Comparison of ENCODE assay signal across 20 cellular contexts in the genomic region with DNA sequence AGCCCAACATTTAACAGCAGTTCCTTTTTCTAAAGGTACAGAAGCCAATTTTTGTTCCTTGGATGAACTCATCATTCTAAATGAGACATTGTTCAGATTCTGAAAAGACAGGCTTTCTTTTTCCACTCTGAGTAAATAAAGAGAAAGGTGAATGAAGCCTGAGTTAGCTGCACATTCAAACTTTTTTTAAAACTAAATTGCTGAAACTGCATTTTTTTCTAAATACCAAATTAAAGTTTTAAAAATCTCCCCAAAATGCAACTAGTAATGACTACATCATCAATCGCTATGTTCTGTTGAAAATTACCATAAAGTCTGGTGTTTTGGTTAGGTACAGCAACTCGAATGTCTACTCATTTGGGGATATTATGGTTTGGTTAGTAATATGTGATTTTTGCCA. TPM values are rescaled to one million over a fixed set of nuclear protein-coding genes. Genes with fewer than 3 reads are reported as not detected.
DNase-seq lines count a peak whose midpoint lies in the region; ATAC-seq, FAIRE-seq and TF ChIP-seq lines count a peak whose summit lies in the region.
"Had no signal": no experiment of that assay in that cellular context is flagged by ENCODE, and none has a peak within 500 bp of the region (broad histone marks: within the 10 kb centered on the region; RNA-seq: fewer than 3 reads in every experiment).

No MANE protein-coding gene starts in this region.

- H3K27ac Mint-ChIP-seq in activated T-helper 17 cell treated with anti-CD3 and anti-CD28 coated beads, Interleukin-2, amount 50 U/mL, for 72 hours: no peak overlapping the region
- H3K27ac Mint-ChIP-seq: B cell; CD4-positive, CD25-positive, alpha-beta regulatory T cell; CD8-positive, alpha-beta T cell had no signal

- peaks cover 100% of the 10 kb centered on the region for H3K36me3 Mint-ChIP-seq in activated T-helper 17 cell treated with anti-CD3 and anti-CD28 coated beads, Interleukin-2, amount 50 U/mL, for 72 hours (ENCODE audit: low read depth)

- no peak for ATAC-seq in HepG2
- no peak for ATAC-seq in right lobe of liver
- no peak for ATAC-seq in IMR-90 (ENCODE audit: low read depth)
- ATAC-seq in activated T-helper 17 cell treated with anti-CD3 and anti-CD28 coated beads, Interleukin-2, amount 50 U/mL, for 72 hours (replicated peaks): peak; percentile 45
- ATAC-seq in Right ventricle myocardium superior (ENCODE audit: poor library complexity): no peak
- ATAC-seq: CD8-positive, alpha-beta T cell had no signal

- H3K4ac ChIP-seq in IMR-90 (ENCODE audit: low read depth, low read length): no peak overlapping the region

- H3K27me3 Mint-ChIP-seq in activated T-helper 17 cell treated with anti-CD3 and anti-CD28 coated beads, Interleukin-2, amount 50 U/mL, for 72 hours: no peaks in the 10 kb centered on the region
- H3K27me3 Mint-ChIP-seq: B cell; CD4-positive, CD25-positive, alpha-beta regulatory T cell had no signal

- no peak overlapping the region for H2BK15ac ChIP-seq in IMR-90 (ENCODE audit: low read depth, low read length)

- H3K36me3 ChIP-seq in HepG2 (replicated peaks in 1 of 2; ENCODE audit: control insufficient read depth in 1 of 2, insufficient read depth in 2 of 2, low read length in 2 of 2) (peaks cover 12 to 75% of the 10 kb centered on the region in 2 experiments; a peak in 4 of 5 replicates), right lobe of liver (peaks cover 9 to 65% (median 23%) of the 10 kb centered on the region in 4 donors), IMR-90 (ENCODE audit: control insufficient read depth, insufficient read depth, low read length) (peaks cover 24% of the 10 kb centered on the region)

- no peak overlapping the region for H4K91ac ChIP-seq in IMR-90 (ENCODE audit: insufficient read depth, low read depth, low read length)

- H2AK5ac ChIP-seq in IMR-90 (ENCODE audit: low read depth, low read length): no peak overlapping the region

- in situ Hi-C loops in HepG2 (cut with HindIII; ENCODE audit: extremely low pct_ligation_motif_present, low pct_unique_long_range_greater_than_20kb): no loop called here
- in situ Hi-C loops in IMR-90 (cut with MboI; ENCODE audit: low sequenced_read_pairs): no loop called here

- TF ChIP-seq POLR2A in HepG2 (IDR thresholded peaks at IDR 0.05; ENCODE audit: insufficient read depth in 1 of 2, low read depth in 2 of 2, low read length in 2 of 2): no peak
- TF ChIP-seq POLR2A in right lobe of liver (IDR thresholded peaks at IDR 0.05): no peak
- TF ChIP-seq POLR2A in IMR-90 (IDR thresholded peaks at IDR 0.05; ENCODE audit: low read depth, low read length): no peak

- no peak for TF ChIP-seq CTCF in HepG2 (CRISPR knock-in tag; IDR thresholded peaks at IDR 0.05)
- TF ChIP-seq CTCF in right lobe of liver (IDR thresholded peaks at IDR 0.05): no peak
- no peak for TF ChIP-seq CTCF in IMR-90 (conservative IDR thresholded peaks at IDR 0.05; ENCODE audit: low read depth, low read length)

- CTCF ChIA-PET in HepG2 (lab: Yijun Ruan, JAX; ENCODE audit: low intra/inter-chr PET ratio, low total read pairs) (no interaction called here), IMR-90 (lab: Yijun Ruan, JAX) (no interaction called here)

- H3K14ac ChIP-seq in IMR-90 (replicated peaks; ENCODE audit: low read depth, low read length): no peak overlapping the region

- dilution Hi-C loops in IMR-90 (cut with HindIII; ENCODE audit: low sequenced_read_pairs, unreplicated experiment): no loop called here

- H3K9ac ChIP-seq in HepG2 (ENCODE audit: insufficient read depth, low read depth, low read length) (no peak overlapping the region), IMR-90 (ENCODE audit: low read depth, low read length) (no peak overlapping the region)
- H3K9ac ChIP-seq: BLaER1 had no signal

- no peak overlapping the region for H4K5ac ChIP-seq in IMR-90 (ENCODE audit: low read depth, low read length)

- H3K27me3 ChIP-seq in HepG2 (ENCODE audit: control insufficient read depth in 1 of 2, insufficient read depth in 2 of 2, low read length in 2 of 2): no peaks in the 10 kb centered on the region
- no peaks in the 10 kb centered on the region for H3K27me3 ChIP-seq in right lobe of liver
- H3K27me3 ChIP-seq in IMR-90 (ENCODE audit: control insufficient read depth, insufficient read depth, low read length): no peaks in the 10 kb centered on the region
- H3K27me3 ChIP-seq: BLaER1 had no signal

- 94% methylated on average over 2 of the region's 2 CpGs for WGBS in HepG2 (ENCODE audit: low lambda C conversion rate)
- 75% methylated on average over 2 of the region's 2 CpGs for WGBS in right lobe of liver (ENCODE audit: insufficient coverage, low coverage, low lambda C conversion rate, missing lambda C conversion rate)
- no CpG with 5 or more reads among the region's 2 CpGs for WGBS in IMR-90 (ENCODE audit: extremely low coverage in 2 of 2, insufficient read length in 1 of 2), 2 experiments

- BruUV-seq in HepG2 (replicated peaks; lab: Mats Ljungman, UMichigan) (no TSS peak), IMR-90 (replicated peaks; lab: Mats Ljungman, UMichigan) (no TSS peak)

- FAIRE-seq in HepG2 (lab: Jason Lieb, UNC): no peak
- FAIRE-seq: G401.6, H1 had no signal

- TF ChIP-seq RAD21 in HepG2 (CRISPR knock-in tag; IDR thresholded peaks at IDR 0.05): no peak
- no peak for TF ChIP-seq RAD21 in IMR-90 (IDR thresholded peaks at IDR 0.05; ENCODE audit: low read length)

- no peak overlapping the region for H3K4me3 Mint-ChIP-seq in activated T-helper 17 cell treated with anti-CD3 and anti-CD28 coated beads, Interleukin-2, amount 50 U/mL, for 72 hours
- H3K4me3 Mint-ChIP-seq: B cell; CD4-positive, CD25-positive, alpha-beta regulatory T cell; CD8-positive, alpha-beta T cell had no signal

- peaks cover 6 to 16% of the 10 kb centered on the region in 2 experiments for H3K79me1 ChIP-seq in IMR-90 (ENCODE audit: low read depth in 1 of 2, low read length in 2 of 2)

- H2BK120ac ChIP-seq in IMR-90 (ENCODE audit: low read depth, low read length): no peak overlapping the region

- H4K8ac ChIP-seq in IMR-90 (ENCODE audit: low read depth in 2 of 2, low read length in 2 of 2): no peak overlapping the region

- TF ChIP-seq EP300 in HepG2 (IDR thresholded peaks at IDR 0.05; ENCODE audit: low read depth in 2 of 2, low read length in 2 of 2) (no peak), HepG2 (CRISPR knock-in tag; IDR thresholded peaks at IDR 0.05; ENCODE audit: borderline replicate concordance) (no peak)

- no peak overlapping the region for H2AK9ac ChIP-seq in IMR-90 (replicated peaks; ENCODE audit: low read depth, low read length, poor library complexity)

- no peak overlapping the region for H3K18ac ChIP-seq in IMR-90 (ENCODE audit: low read depth, low read length)

- no peak overlapping the region for H2BK20ac ChIP-seq in IMR-90 (ENCODE audit: low read depth, low read length)

- H3K27ac ChIP-seq in HepG2 (ENCODE audit: extremely low read length, insufficient read depth, low read length): no peak overlapping the region
- no peak overlapping the region for H3K27ac ChIP-seq in right lobe of liver
- no peak overlapping the region for H3K27ac ChIP-seq in IMR-90 (ENCODE audit: insufficient read depth, low read length)
- H3K27ac ChIP-seq: BLaER1, C4-2B had no signal

- H3K4me1 Mint-ChIP-seq in activated T-helper 17 cell treated with anti-CD3 and anti-CD28 coated beads, Interleukin-2, amount 50 U/mL, for 72 hours: peaks cover 17% of the 10 kb centered on the region

- no peaks in the 10 kb centered on the region for H3K9me3 ChIP-seq in HepG2 (ENCODE audit: low read length)
- H3K9me3 ChIP-seq in right lobe of liver: no peaks in the 10 kb centered on the region
- H3K9me3 ChIP-seq in IMR-90 (ENCODE audit: control insufficient read depth, insufficient read depth, low read length): no peaks in the 10 kb centered on the region
- H3K9me3 ChIP-seq: BLaER1, Caco-2 had no signal

- H3K9me1 ChIP-seq in IMR-90 (ENCODE audit: insufficient read depth, low read length): no peaks in the 10 kb centered on the region

- peaks cover 29% of the 10 kb centered on the region for H3K79me2 ChIP-seq in HepG2 (ENCODE audit: insufficient read depth, low read length)

- H4K20me1 ChIP-seq in HepG2 (ENCODE audit: insufficient read depth, low read length): no peaks in the 10 kb centered on the region
- H4K20me1 ChIP-seq in IMR-90 (ENCODE audit: insufficient read depth, low read length): no peaks in the 10 kb centered on the region

- H3K4me1 ChIP-seq in HepG2 (ENCODE audit: insufficient read depth, low read length) (no peaks in the 10 kb centered on the region), right lobe of liver (no peaks in the 10 kb centered on the region), IMR-90 (ENCODE audit: control insufficient read depth, insufficient read depth, low read length) (no peaks in the 10 kb centered on the region)
- H3K4me1 ChIP-seq: BLaER1, Caco-2 had no signal

- no peak overlapping the region for H2AFZ ChIP-seq in HepG2 (ENCODE audit: low read length)
- no peak overlapping the region for H2AFZ ChIP-seq in IMR-90 (replicated peaks; ENCODE audit: low read length, poor library complexity)

- no peak overlapping the region for H3K23ac ChIP-seq in IMR-90 (ENCODE audit: low read depth, low read length)

- H2BK5ac ChIP-seq in IMR-90 (ENCODE audit: low read depth, low read length, poor library complexity, severe bottlenecking): no peak overlapping the region

- no peak overlapping the region for H3K4me2 ChIP-seq in HepG2 (ENCODE audit: low read depth, low read length)
- no peak overlapping the region for H3K4me2 ChIP-seq in IMR-90 (ENCODE audit: low read depth, low read length)
- H3K4me2 ChIP-seq: BLaER1 had no signal

- no peak overlapping the region for H3K56ac ChIP-seq in IMR-90 (ENCODE audit: extremely low read depth, insufficient read depth, low read length)

- H3K4me3 ChIP-seq in HepG2 (replicated peaks in 1 of 3; ENCODE audit: insufficient read depth in 1 of 3, low read depth in 2 of 3, low read length in 3 of 3): no peak overlapping the region
- H3K4me3 ChIP-seq in right lobe of liver: no peak overlapping the region
- no peak overlapping the region for H3K4me3 ChIP-seq in IMR-90 (ENCODE audit: insufficient read depth, low read depth, low read length)
- H3K4me3 ChIP-seq: BLaER1 had no signal

- POLR2A ChIA-PET in HepG2 (lab: Yijun Ruan, JAX) (no interaction called here), IMR-90 (lab: Charles Lee; ENCODE audit: unreplicated experiment) (no interaction called here)

- no peaks in the 10 kb centered on the region for H3K9me3 Mint-ChIP-seq in activated T-helper 17 cell treated with anti-CD3 and anti-CD28 coated beads, Interleukin-2, amount 50 U/mL, for 72 hours
- H3K9me3 Mint-ChIP-seq: CD4-positive, CD25-positive, alpha-beta regulatory T cell; CD8-positive, alpha-beta T cell had no signal

- DNase-seq in HepG2 (ENCODE audit: low spot score) (no peak), right lobe of liver (no peak), IMR-90 (no peak), NCI-H1436 treated with DMSO at 0.1 percent for 48 hours (lab: John Stamatoyannopoulos, UW) (no peak), Right ventricle myocardium superior (no peak), AG20443 (ENCODE audit: low spot score) (no peak)
- DNase-seq: 8988T; Caco-2; CD4-positive, CD25-positive, alpha-beta regulatory T cell; CD8-positive, alpha-beta T cell; DMS153; DND-41; H7; HCEC 1CT had no signal

- intact Hi-C loops in HepG2 (cut with micrococcal nuclease; ENCODE audit: unreplicated experiment) (no loop called here), right lobe of liver (cut with DNase I) (no loop called here), IMR-90 (cut with micrococcal nuclease) (no loop called here), Right ventricle myocardium superior (cut with DNase I) (no loop called here)

RNA-seq across cellular contexts. Expression of a gene that starts 9.8 kb away (rescaled TPM):
- 50.3 and 69.5 TPM in 2 replicates for total RNA-seq in HepG2 (2016; rRNA removed; fragmentation: Illumina TruSeq; extraction: Trizol)
- 3.1 and 4.2 TPM in 2 replicates for total RNA-seq in HepG2 (2016; cell fraction: cytosol; rRNA removed; fragmentation: Illumina TruSeq; extraction: Trizol; ENCODE audit: low read depth)
- total RNA-seq in HepG2 (2016; cell fraction: insoluble cytoplasmic fraction; rRNA removed; fragmentation: Illumina TruSeq; extraction: Trizol): 51.9 and 71.9 TPM in 2 replicates
- total RNA-seq in HepG2 (2016; cell fraction: membrane; rRNA removed; fragmentation: Illumina TruSeq; extraction: Trizol): 10.6 and 11.3 TPM in 2 replicates
- 32.1 and 34.3 TPM in 2 replicates for total RNA-seq in HepG2 (2016; cell fraction: nucleus; rRNA removed; fragmentation: Illumina TruSeq; extraction: Trizol)
- 11.0 and 11.4 TPM in 2 replicates for polyA plus RNA-seq in HepG2 (2011; rRNA removed)
- 8.5 and 10.4 TPM in 2 replicates for polyA plus RNA-seq in HepG2 (2011; cell fraction: cytosol; rRNA removed)
- polyA plus RNA-seq in HepG2 (2011; cell fraction: nucleus; rRNA removed): 9.3 and 11.8 TPM in 2 replicates
- 12.4 and 14.8 TPM in 2 replicates for polyA plus RNA-seq in HepG2 (2012)
- polyA plus RNA-seq in HepG2 (2016; cell fraction: cytosol; fragmentation: Illumina TruSeq; extraction: Trizol; ENCODE audit: low read depth): 4.1 and 4.2 TPM in 2 replicates
- 56.4 and 64.1 TPM in 2 replicates for polyA plus RNA-seq in HepG2 (2016; cell fraction: insoluble cytoplasmic fraction; fragmentation: Illumina TruSeq; extraction: Trizol; ENCODE audit: low read depth)
- polyA plus RNA-seq in HepG2 (2016; cell fraction: membrane; fragmentation: Illumina TruSeq; extraction: Trizol; ENCODE audit: low read depth): 7.3 TPM in 2 replicates
- 35.9 and 42.3 TPM in 2 replicates for polyA plus RNA-seq in HepG2 (2016; cell fraction: nucleus; fragmentation: Illumina TruSeq; extraction: Trizol; ENCODE audit: insufficient read depth, low read depth)
- polyA minus RNA-seq in HepG2 (2011; rRNA and poly(A)+ RNA removed; ENCODE audit: low replicate concordance): 15.5 and 28.5 TPM in 2 replicates
- 7.4 and 12.4 TPM in 2 replicates for polyA minus RNA-seq in HepG2 (2011; cell fraction: cytosol; rRNA and poly(A)+ RNA removed)
- polyA minus RNA-seq in HepG2 (2011; cell fraction: nucleus; rRNA and poly(A)+ RNA removed): 28.8 and 30.6 TPM in 2 replicates
- 10 to 100 TPM; 19.0 to 29.7 (median 23.8) TPM for total RNA-seq in right lobe of liver
- 21.7 and 23.1 TPM in 2 replicates for total RNA-seq in IMR-90 (2012; rRNA removed)
- polyA plus RNA-seq in IMR-90 (2012; rRNA removed): 17.0 and 18.2 TPM in 2 replicates
- 21.8 and 30.2 TPM in 2 replicates for polyA plus RNA-seq in IMR-90 (2012; cell fraction: cytosol; rRNA removed)
- 12.8 and 18.7 TPM in 2 replicates for polyA plus RNA-seq in IMR-90 (2012; cell fraction: nucleus; rRNA removed; ENCODE audit: low replicate concordance)
- 10 to 100 TPM; 18.3 to 38.6 TPM for total RNA-seq in activated T-helper 17 cell treated with anti-CD3 and anti-CD28 coated beads, Interleukin-2, amount 50 U/mL, for 72 hours
- total RNA-seq in Right ventricle myocardium superior: 27.6 TPM

RNA-seq across cellular contexts. Expression of a gene that starts 9.9 kb away (rescaled TPM):
- 5.6 and 5.9 TPM in 2 replicates for total RNA-seq in HepG2 (2016; rRNA removed; fragmentation: Illumina TruSeq; extraction: Trizol)
- 2.8 and 3.3 TPM in 2 replicates for total RNA-seq in HepG2 (2016; cell fraction: cytosol; rRNA removed; fragmentation: Illumina TruSeq; extraction: Trizol; ENCODE audit: low read depth)
- 4.9 and 6.3 TPM in 2 replicates for total RNA-seq in HepG2 (2016; cell fraction: insoluble cytoplasmic fraction; rRNA removed; fragmentation: Illumina TruSeq; extraction: Trizol)
- 6.2 and 6.3 TPM in 2 replicates for total RNA-seq in HepG2 (2016; cell fraction: membrane; rRNA removed; fragmentation: Illumina TruSeq; extraction: Trizol)
- total RNA-seq in HepG2 (2016; cell fraction: nucleus; rRNA removed; fragmentation: Illumina TruSeq; extraction: Trizol): 3.9 and 4.2 TPM in 2 replicates
- 7.9 and 10.8 TPM in 2 replicates for polyA plus RNA-seq in HepG2 (2011; rRNA removed)
- 5.5 and 8.7 TPM in 2 replicates for polyA plus RNA-seq in HepG2 (2011; cell fraction: cytosol; rRNA removed)
- 2.3 and 3.2 TPM in 2 replicates for polyA plus RNA-seq in HepG2 (2011; cell fraction: nucleus; rRNA removed)
- 10.1 and 12.1 TPM in 2 replicates for polyA plus RNA-seq in HepG2 (2012)
- 2.8 and 3.1 TPM in 2 replicates for polyA plus RNA-seq in HepG2 (2016; cell fraction: cytosol; fragmentation: Illumina TruSeq; extraction: Trizol; ENCODE audit: low read depth)
- 6.1 and 6.3 TPM in 2 replicates for polyA plus RNA-seq in HepG2 (2016; cell fraction: insoluble cytoplasmic fraction; fragmentation: Illumina TruSeq; extraction: Trizol; ENCODE audit: low read depth)
- polyA plus RNA-seq in HepG2 (2016; cell fraction: membrane; fragmentation: Illumina TruSeq; extraction: Trizol; ENCODE audit: low read depth): 5.4 and 5.6 TPM in 2 replicates
- 3.6 and 4.3 TPM in 2 replicates for polyA plus RNA-seq in HepG2 (2016; cell fraction: nucleus; fragmentation: Illumina TruSeq; extraction: Trizol; ENCODE audit: insufficient read depth, low read depth)
- 5.1 and 6.9 TPM in 2 replicates for polyA minus RNA-seq in HepG2 (2011; rRNA and poly(A)+ RNA removed; ENCODE audit: low replicate concordance)
- 3.3 and 4.0 TPM in 2 replicates for polyA minus RNA-seq in HepG2 (2011; cell fraction: cytosol; rRNA and poly(A)+ RNA removed)
- 9.0 and 14.3 TPM in 2 replicates for polyA minus RNA-seq in HepG2 (2011; cell fraction: nucleus; rRNA and poly(A)+ RNA removed)
- 1 to 10 TPM; 3.6 to 9.6 (median 4.5) TPM for total RNA-seq in right lobe of liver
- total RNA-seq in IMR-90 (2012; rRNA removed): 10.3 and 12.2 TPM in 2 replicates
- 6.1 and 7.4 TPM in 2 replicates for polyA plus RNA-seq in IMR-90 (2012; rRNA removed)
- 1.7 and 1.9 TPM in 2 replicates for polyA plus RNA-seq in IMR-90 (2012; cell fraction: cytosol; rRNA removed)
- polyA plus RNA-seq in IMR-90 (2012; cell fraction: nucleus; rRNA removed; ENCODE audit: low replicate concordance): 0.52 and 4.3 TPM in 2 replicates
- 10 to 100 TPM; 10.9 to 11.4 TPM for total RNA-seq in activated T-helper 17 cell treated with anti-CD3 and anti-CD28 coated beads, Interleukin-2, amount 50 U/mL, for 72 hours
- total RNA-seq in Right ventricle myocardium superior: 3.3 TPM

RNA-seq across cellular contexts. Expression of a gene that starts 30.4 kb away (rescaled TPM):
- total RNA-seq in HepG2 (2016; rRNA removed; fragmentation: Illumina TruSeq; extraction: Trizol) (1.6 and 4.5 TPM in 2 replicates), right lobe of liver (1 to 10 TPM in 4 of 6 experiments, under 1 TPM in 2; 0.68 to 2.6 (median 1.2) TPM), IMR-90 (2012; rRNA removed) (0.28 and 0.54 TPM in 2 replicates), Right ventricle myocardium superior (0.22 TPM)
- total RNA-seq in HepG2 (2016; cell fraction: cytosol; rRNA removed; fragmentation: Illumina TruSeq; extraction: Trizol; ENCODE audit: low read depth): 0.97 and 2.0 TPM in 2 replicates
- 2.4 and 4.8 TPM in 2 replicates for total RNA-seq in HepG2 (2016; cell fraction: insoluble cytoplasmic fraction; rRNA removed; fragmentation: Illumina TruSeq; extraction: Trizol)
- total RNA-seq in HepG2 (2016; cell fraction: membrane; rRNA removed; fragmentation: Illumina TruSeq; extraction: Trizol): 0.59 and 2.3 TPM in 2 replicates
- 6.7 and 8.5 TPM in 2 replicates for total RNA-seq in HepG2 (2016; cell fraction: nucleus; rRNA removed; fragmentation: Illumina TruSeq; extraction: Trizol)
- polyA plus RNA-seq in HepG2 (2011; rRNA removed) (2.5 and 4.3 TPM in 2 replicates), IMR-90 (2012; rRNA removed) (0.63 and 0.98 TPM in 2 replicates)
- 0.53 and 0.67 TPM in 2 replicates for polyA plus RNA-seq in HepG2 (2011; cell fraction: cytosol; rRNA removed)
- polyA plus RNA-seq in HepG2 (2011; cell fraction: nucleus; rRNA removed): 11.9 and 14.9 TPM in 2 replicates
- 5.1 and 5.5 TPM in 2 replicates for polyA plus RNA-seq in HepG2 (2012)
- 0.67 and 0.83 TPM in 2 replicates for polyA plus RNA-seq in HepG2 (2016; cell fraction: cytosol; fragmentation: Illumina TruSeq; extraction: Trizol; ENCODE audit: low read depth)
- polyA plus RNA-seq in HepG2 (2016; cell fraction: insoluble cytoplasmic fraction; fragmentation: Illumina TruSeq; extraction: Trizol; ENCODE audit: low read depth): 1.8 and 2.2 TPM in 2 replicates
- 0.50 and 0.54 TPM in 2 replicates for polyA plus RNA-seq in HepG2 (2016; cell fraction: membrane; fragmentation: Illumina TruSeq; extraction: Trizol; ENCODE audit: low read depth)
- 23.0 and 26.3 TPM in 2 replicates for polyA plus RNA-seq in HepG2 (2016; cell fraction: nucleus; fragmentation: Illumina TruSeq; extraction: Trizol; ENCODE audit: insufficient read depth, low read depth)
- polyA minus RNA-seq in HepG2 (2011; rRNA and poly(A)+ RNA removed; ENCODE audit: low replicate concordance): 1.3 and 1.7 TPM in 2 replicates
- polyA minus RNA-seq in HepG2 (2011; cell fraction: cytosol; rRNA and poly(A)+ RNA removed): 0.70 TPM in 1 of 2 replicates, not detected in the other
- polyA minus RNA-seq in HepG2 (2011; cell fraction: nucleus; rRNA and poly(A)+ RNA removed): 5.0 and 5.2 TPM in 2 replicates
- 0.08 and 0.24 TPM in 2 replicates for polyA plus RNA-seq in IMR-90 (2012; cell fraction: cytosol; rRNA removed)
- 2.2 and 6.4 TPM in 2 replicates for polyA plus RNA-seq in IMR-90 (2012; cell fraction: nucleus; rRNA removed; ENCODE audit: low replicate concordance)
- 1 to 10 TPM; 1.6 to 3.0 TPM for total RNA-seq in activated T-helper 17 cell treated with anti-CD3 and anti-CD28 coated beads, Interleukin-2, amount 50 U/mL, for 72 hours

RNA-seq across cellular contexts. Expression of a gene that starts 42.3 kb away (rescaled TPM):
- 0.73 and 2.2 TPM in 2 replicates for total RNA-seq in HepG2 (2016; rRNA removed; fragmentation: Illumina TruSeq; extraction: Trizol)
- 1.3 and 1.8 TPM in 2 replicates for total RNA-seq in HepG2 (2016; cell fraction: cytosol; rRNA removed; fragmentation: Illumina TruSeq; extraction: Trizol; ENCODE audit: low read depth)
- total RNA-seq in HepG2 (2016; cell fraction: insoluble cytoplasmic fraction; rRNA removed; fragmentation: Illumina TruSeq; extraction: Trizol): 1.7 and 2.0 TPM in 2 replicates
- total RNA-seq in HepG2 (2016; cell fraction: membrane; rRNA removed; fragmentation: Illumina TruSeq; extraction: Trizol): 1.8 and 2.3 TPM in 2 replicates
- 1.0 and 1.6 TPM in 2 replicates for total RNA-seq in HepG2 (2016; cell fraction: nucleus; rRNA removed; fragmentation: Illumina TruSeq; extraction: Trizol)
- polyA plus RNA-seq in HepG2 (2011; rRNA removed): 1.3 and 1.8 TPM in 2 replicates
- polyA plus RNA-seq in HepG2 (2011; cell fraction: cytosol; rRNA removed): 0.56 and 1.4 TPM in 2 replicates
- polyA plus RNA-seq in HepG2 (2011; cell fraction: nucleus; rRNA removed): 0.87 and 1.0 TPM in 2 replicates
- 1.2 and 3.6 TPM in 2 replicates for polyA plus RNA-seq in HepG2 (2012)
- 2.8 and 3.3 TPM in 2 replicates for polyA plus RNA-seq in HepG2 (2016; cell fraction: cytosol; fragmentation: Illumina TruSeq; extraction: Trizol; ENCODE audit: low read depth)
- polyA plus RNA-seq in HepG2 (2016; cell fraction: insoluble cytoplasmic fraction; fragmentation: Illumina TruSeq; extraction: Trizol; ENCODE audit: low read depth): 1.4 and 2.6 TPM in 2 replicates
- 1.4 and 1.9 TPM in 2 replicates for polyA plus RNA-seq in HepG2 (2016; cell fraction: membrane; fragmentation: Illumina TruSeq; extraction: Trizol; ENCODE audit: low read depth)
- polyA plus RNA-seq in HepG2 (2016; cell fraction: nucleus; fragmentation: Illumina TruSeq; extraction: Trizol; ENCODE audit: insufficient read depth, low read depth): 2.5 and 5.7 TPM in 2 replicates
- polyA minus RNA-seq in HepG2 (2011; rRNA and poly(A)+ RNA removed; ENCODE audit: low replicate concordance): 0.50 TPM in 1 of 2 replicates, not detected in the other
- 0.26 and 1.3 TPM in 2 replicates for polyA minus RNA-seq in HepG2 (2011; cell fraction: cytosol; rRNA and poly(A)+ RNA removed)
- 0.64 and 1.4 TPM in 2 replicates for polyA minus RNA-seq in HepG2 (2011; cell fraction: nucleus; rRNA and poly(A)+ RNA removed)
- total RNA-seq in right lobe of liver: 10 to 100 TPM; 26.6 to 61.0 (median 43.2) TPM
- 1.1 and 1.7 TPM in 2 replicates for total RNA-seq in IMR-90 (2012; rRNA removed)
- 1.3 and 1.9 TPM in 2 replicates for polyA plus RNA-seq in IMR-90 (2012; rRNA removed)
- 0.73 and 2.1 TPM in 2 replicates for polyA plus RNA-seq in IMR-90 (2012; cell fraction: cytosol; rRNA removed)
- 1.3 and 4.7 TPM in 2 replicates for polyA plus RNA-seq in IMR-90 (2012; cell fraction: nucleus; rRNA removed; ENCODE audit: low replicate concordance)
- under 1 TPM; 0.40 to 0.41 TPM for total RNA-seq in activated T-helper 17 cell treated with anti-CD3 and anti-CD28 coated beads, Interleukin-2, amount 50 U/mL, for 72 hours
- 7.6 TPM for total RNA-seq in Right ventricle myocardium superior
- total RNA-seq: Caco-2 had no signal
